ENCODE assay signal across 9 cellular contexts in genomic region chr20:24102290-24102689, GRCh38.
A peak's percentile ranks its signal among the peaks of the same experiment; 100 is the strongest.
DNase-seq lines count a peak whose midpoint lies in the region; ATAC-seq and TF ChIP-seq lines count a peak whose summit lies in the region.
"Had no signal": no experiment of that assay in that cellular context is flagged by ENCODE, and none has a peak within 500 bp of the region (broad histone marks: within the 10 kb centered on the region; RNA-seq: fewer than 3 reads in every experiment).

No MANE protein-coding gene starts in this region.

- H3K36me3 Mint-ChIP-seq in activated naive CD4-positive, alpha-beta T cell treated with anti-CD3 and anti-CD28 coated beads, Interleukin-2, amount 10 ng/mL, durations not matched to agents 7 days and 5 days: no peaks in the 10 kb centered on the region
- no peaks in the 10 kb centered on the region for H3K36me3 Mint-ChIP-seq in stimulated activated memory B cell treated with anti-CD40 and anti-IgM and Interleukin-4, amounts not matched to agents 10 μg/mL and 1 μg/mL and 100 μg/mL, for 72 hours
- H3K36me3 Mint-ChIP-seq: T-cell had no signal

- peaks cover 22% of the 10 kb centered on the region for H3K27me3 Mint-ChIP-seq in activated naive CD4-positive, alpha-beta T cell treated with anti-CD3 and anti-CD28 coated beads, Interleukin-2, amount 10 ng/mL, durations not matched to agents 7 days and 5 days
- peaks cover 12% of the 10 kb centered on the region for H3K27me3 Mint-ChIP-seq in stimulated activated memory B cell treated with anti-CD40 and anti-IgM and Interleukin-4, amounts not matched to agents 10 μg/mL and 1 μg/mL and 100 μg/mL, for 72 hours

- peaks cover 13% of the 10 kb centered on the region for H3K4me1 Mint-ChIP-seq in activated naive CD4-positive, alpha-beta T cell treated with anti-CD3 and anti-CD28 coated beads, Interleukin-2, amount 10 ng/mL, durations not matched to agents 7 days and 5 days
- H3K4me1 Mint-ChIP-seq in stimulated activated memory B cell treated with anti-CD40 and anti-IgM and Interleukin-4, amounts not matched to agents 10 μg/mL and 1 μg/mL and 100 μg/mL, for 72 hours: no peaks in the 10 kb centered on the region

- TF ChIP-seq CTCF in choroid plexus epithelial cell (conservative IDR thresholded peaks at IDR 0.05; ENCODE audit: low read depth, low read length): peak; percentile 62

- H3K4me3 Mint-ChIP-seq in activated naive CD4-positive, alpha-beta T cell treated with anti-CD3 and anti-CD28 coated beads, Interleukin-2, amount 10 ng/mL, durations not matched to agents 7 days and 5 days: no peak overlapping the region
- no peak overlapping the region for H3K4me3 Mint-ChIP-seq in stimulated activated memory B cell treated with anti-CD40 and anti-IgM and Interleukin-4, amounts not matched to agents 10 μg/mL and 1 μg/mL and 100 μg/mL, for 72 hours
- H3K4me3 Mint-ChIP-seq: T-cell had no signal

- H3K4me3 ChIP-seq in choroid plexus epithelial cell (ENCODE audit: low read depth, low read length): no peak overlapping the region

- CTCF ChIA-PET in activated naive CD4-positive, alpha-beta T cell treated with anti-CD3 and anti-CD28 coated beads, Interleukin-2, amount 10 ng/mL, durations not matched to agents 7 days and 5 days (lab: Charles Lee): interaction anchor here (0.7 to 2.2 kb wide), 25 partner anchors 8 to 815 kb away, joined by 3 to 19 read pairs (median 4); no protein-coding TSS in a partner anchor

- ATAC-seq in stimulated activated memory B cell treated with anti-CD40 and anti-IgM and Interleukin-4, amounts not matched to agents 10 μg/mL and 1 μg/mL and 100 μg/mL, for 72 hours: peak; percentile 25
- ATAC-seq in HG03280 (IDR thresholded peaks at IDR 0.05; ENCODE audit: unreplicated experiment) (no peak), GM21360 (IDR thresholded peaks at IDR 0.05; ENCODE audit: unreplicated experiment) (no peak)
- ATAC-seq: T-cell had no signal

- no peaks in the 10 kb centered on the region for H3K9me3 Mint-ChIP-seq in activated naive CD4-positive, alpha-beta T cell treated with anti-CD3 and anti-CD28 coated beads, Interleukin-2, amount 10 ng/mL, durations not matched to agents 7 days and 5 days
- H3K9me3 Mint-ChIP-seq in stimulated activated memory B cell treated with anti-CD40 and anti-IgM and Interleukin-4, amounts not matched to agents 10 μg/mL and 1 μg/mL and 100 μg/mL, for 72 hours: no peaks in the 10 kb centered on the region
- H3K9me3 Mint-ChIP-seq: T-cell had no signal

- H3K27ac Mint-ChIP-seq in activated naive CD4-positive, alpha-beta T cell treated with anti-CD3 and anti-CD28 coated beads, Interleukin-2, amount 10 ng/mL, durations not matched to agents 7 days and 5 days: no peak overlapping the region
- H3K27ac Mint-ChIP-seq in stimulated activated memory B cell treated with anti-CD40 and anti-IgM and Interleukin-4, amounts not matched to agents 10 μg/mL and 1 μg/mL and 100 μg/mL, for 72 hours: no peak overlapping the region
- H3K27ac Mint-ChIP-seq: T-cell had no signal

- DNase-seq in activated naive CD4-positive, alpha-beta T cell treated with anti-CD3 and anti-CD28 coated beads, Interleukin-2, amount 10 ng/mL, durations not matched to agents 7 days and 5 days: peak; percentile 50
- DNase-seq in activated naive CD4-positive, alpha-beta T cell (lab: John Stamatoyannopoulos, UW): no peak
- peak; percentile 84 for DNase-seq in NCI-H82 (lab: John Stamatoyannopoulos, UW)
- peak; percentile 24 for DNase-seq in choroid plexus epithelial cell (ENCODE audit: low read depth)
- no peak for DNase-seq in stimulated activated naive CD4-positive, alpha-beta T cell (lab: John Stamatoyannopoulos, UW)

Comparison
In these comparisons a context has a peak if more than half of its experiments do, and no peak if none do; other contexts are left out.
1. DNase-seq: peak in activated naive CD4-positive, alpha-beta T cell treated with anti-CD3 and anti-CD28 coated beads, Interleukin-2, amount 10 ng/mL, durations not matched to agents 7 days and 5 days (single experiment), NCI-H82 (single experiment) and choroid plexus epithelial cell (single experiment); none in activated naive CD4-positive, alpha-beta T cell (0 of 4) and stimulated activated naive CD4-positive, alpha-beta T cell (0 of 6).